19 cellular contexts compared by ENCODE assay signal in genomic region chr1:231699769-231700168, GRCh38.
DNase-seq lines count a peak whose midpoint lies in the region; ATAC-seq and TF ChIP-seq lines count a peak whose summit lies in the region.
"Had no signal": no experiment of that assay in that cellular context is flagged by ENCODE, and none has a peak within 500 bp of the region (broad histone marks: within the 10 kb centered on the region; RNA-seq: fewer than 3 reads in every experiment).

No MANE protein-coding gene starts in this region.

- H3K9me3 Mint-ChIP-seq in endothelial cell (ENCODE audit: unreplicated experiment) (no peaks in the 10 kb centered on the region), nephron (no peaks in the 10 kb centered on the region)

- TF ChIP-seq CTCF in endothelial cell (IDR thresholded peaks at IDR 0.05; ENCODE audit: unreplicated experiment) (no peak), nephron (IDR thresholded peaks at IDR 0.05; ENCODE audit: unreplicated experiment in 3 of 3) (no peak), MM.1S (IDR thresholded peaks at IDR 0.05; ENCODE audit: low read length) (no peak)

- H3K9me3 ChIP-seq in MM.1S (replicated peaks; ENCODE audit: insufficient read depth, low read length) = no peaks in the 10 kb centered on the region
- H3K9me3 ChIP-seq: breast epithelium, SJSA1, thyroid gland had no signal

- no peak overlapping the region for H2AFZ ChIP-seq in MM.1S (ENCODE audit: low read length)

- H3K4me3 Mint-ChIP-seq in endothelial cell (ENCODE audit: unreplicated experiment) = peak overlapping the region; percentile 49
- peak overlapping the region; percentile 0 to 5 (median 0) for H3K4me3 Mint-ChIP-seq in nephron

- H3K27me3 Mint-ChIP-seq in endothelial cell (ENCODE audit: unreplicated experiment) (peaks cover 4% of the 10 kb centered on the region), nephron (ENCODE audit: low read depth) (peaks cover 4% of the 10 kb centered on the region)

- H3K27me3 ChIP-seq in MM.1S (replicated peaks; ENCODE audit: insufficient read depth, low read length) = no peaks in the 10 kb centered on the region
- H3K27me3 ChIP-seq: breast epithelium, SJSA1, thyroid gland had no signal

- H3K9ac ChIP-seq in MM.1S (ENCODE audit: low read length) = no peak overlapping the region

- H3K4me1 Mint-ChIP-seq in endothelial cell (ENCODE audit: unreplicated experiment) (peaks cover 53% of the 10 kb centered on the region), nephron (peaks cover 40% of the 10 kb centered on the region)

- H3K36me3 Mint-ChIP-seq in endothelial cell (ENCODE audit: low read depth, unreplicated experiment) (peaks cover 61% of the 10 kb centered on the region), nephron (ENCODE audit: low read depth) (peaks cover 19% of the 10 kb centered on the region)

- H3K4me3 ChIP-seq in MM.1S (ENCODE audit: low read length) = no peak overlapping the region
- H3K4me3 ChIP-seq: breast epithelium, SJSA1, thyroid gland had no signal

- no peaks in the 10 kb centered on the region for H3K9me2 ChIP-seq in MM.1S (replicated peaks; ENCODE audit: insufficient read depth, low read length)

- H3K27ac ChIP-seq in MM.1S (ENCODE audit: low read length) = no peak overlapping the region
- H3K27ac ChIP-seq: breast epithelium, C4-2B, HL-60, SJSA1, thyroid gland had no signal

- no peaks in the 10 kb centered on the region for H4K20me1 ChIP-seq in MM.1S (ENCODE audit: insufficient read depth, low read length)

- H3F3A ChIP-seq in MM.1S (ENCODE audit: insufficient read depth, low read length) = no peaks in the 10 kb centered on the region

- H3K27ac Mint-ChIP-seq in endothelial cell (ENCODE audit: unreplicated experiment) (no peak overlapping the region), nephron (peak overlapping the region; percentile 51 to 85 (median 64))

- H3K4me1 ChIP-seq in MM.1S (ENCODE audit: low read length) = no peaks in the 10 kb centered on the region
- H3K4me1 ChIP-seq: breast epithelium had no signal

- H3K79me2 ChIP-seq in MM.1S (ENCODE audit: low read length) = no peaks in the 10 kb centered on the region

- no peak for ATAC-seq in GM19397 (IDR thresholded peaks at IDR 0.05; ENCODE audit: unreplicated experiment)

- no peaks in the 10 kb centered on the region for H3K36me3 ChIP-seq in MM.1S (replicated peaks; ENCODE audit: insufficient read depth, low read length)
- H3K36me3 ChIP-seq: breast epithelium, SJSA1, thyroid gland had no signal

- no peak overlapping the region for H3K4me2 ChIP-seq in MM.1S (ENCODE audit: low read depth, low read length)

- DNase-seq in EH (ENCODE audit: low read depth) (peak; percentile 39), MV-4-11 (lab: John Stamatoyannopoulos, UW) (peak; percentile 53), endothelial cell (ENCODE audit: low spot score) (no peak), foreskin melanocyte (no peak), MM.1S (no peak)
- no peak for DNase-seq in stimulated activated CD8-positive, alpha-beta memory T cell treated with anti-CD3 and anti-CD28 coated beads, Interleukin-4, amount 100 ng/mL, for 48 hours
- DNase-seq: activated CD4-positive, alpha-beta T cell treated with anti-CD3 and anti-CD28 coated beads, Interleukin-2, amount 50 U/mL, for 48 hours; DND-41; effector memory CD4-positive, alpha-beta T cell; HCEC 1CT; NCI-H2081 treated with DMSO at 0.1 percent for 48 hours; posterior cingulate gyrus; thyroid gland had no signal

Comparison
In these comparisons a context has a peak if more than half of its experiments do, and no peak if none do; other contexts are left out.
1. DNase-seq: peak in EH (single experiment) and MV-4-11 (single experiment); none in endothelial cell (single experiment), stimulated activated CD8-positive, alpha-beta memory T cell treated with anti-CD3 and anti-CD28 coated beads, Interleukin-4, amount 100 ng/mL, for 48 hours (single experiment), foreskin melanocyte (single experiment) and MM.1S (single experiment).